In genomic region chr17:63840591-63841349, GRCh38 we compare ENCODE assay signal across 8 cellular contexts. TPM values are rescaled to one million over a fixed set of nuclear protein-coding genes. Genes with fewer than 3 reads are reported as not detected.
DNase-seq lines count a peak whose midpoint lies in the region; ATAC-seq and TF ChIP-seq lines count a peak whose summit lies in the region.

No MANE protein-coding gene starts in this region.

- intact Hi-C loops in right cardiac atrium (cut with DNase I) (no loop called here), spleen (cut with DNase I; ENCODE audit: low total_unique reads) (no loop called here)

- no peaks in the 10 kb centered on the region for H3K9me3 ChIP-seq in right cardiac atrium (ENCODE audit: control insufficient read depth, low read length)
- no peaks in the 10 kb centered on the region for H3K9me3 ChIP-seq in spleen

- DNase-seq in HFF-Myc (ENCODE audit: extremely low read depth, low read depth) (peak; percentile 53), right cardiac atrium (peak; percentile 56 to 81 (median 79)), spleen (peak; percentile 76)
- DNase-seq in activated CD4-positive, CD25-positive, alpha-beta regulatory T cell (lab: John Stamatoyannopoulos, UW): no peak
- DNase-seq in NK-92 treated with Interleukin-12 subunit alpha and Interleukin-12 subunit beta, amount 100 ng/mL, for 24 hours (lab: John Stamatoyannopoulos, UW): no peak
- no peak for DNase-seq in stimulated activated CD4-positive, alpha-beta T cell treated with anti-CD3 and anti-CD28 coated beads, Interleukin-1b, Interleukin-23, amount 100 ng/mL, for 48 hours

- WGBS in right cardiac atrium: 47% methylated on average over 4 of the region's 4 CpGs
- WGBS in spleen, 5 donors: 39 to 62% (median 53%) methylated on average over 3 to 4 of the region's 4 CpGs

- peaks cover 30% of the 10 kb centered on the region for H3K36me3 Mint-ChIP-seq in activated T-helper 17 cell treated with anti-CD3 and anti-CD28 coated beads, Interleukin-2, amount 50 U/mL, for 72 hours (ENCODE audit: low read depth)

- peak overlapping the region; percentile 96 for H3K27ac Mint-ChIP-seq in activated T-helper 17 cell treated with anti-CD3 and anti-CD28 coated beads, Interleukin-2, amount 50 U/mL, for 72 hours

- peaks cover 13% of the 10 kb centered on the region for H3K4me1 Mint-ChIP-seq in activated T-helper 17 cell treated with anti-CD3 and anti-CD28 coated beads, Interleukin-2, amount 50 U/mL, for 72 hours

- H3K27me3 Mint-ChIP-seq in activated T-helper 17 cell treated with anti-CD3 and anti-CD28 coated beads, Interleukin-2, amount 50 U/mL, for 72 hours: no peaks in the 10 kb centered on the region

- H3K27me3 ChIP-seq in right cardiac atrium (ENCODE audit: control insufficient read depth, insufficient read depth) (no peaks in the 10 kb centered on the region), spleen (replicated peaks in 1 of 7) (peaks cover 0 to 7% (median 0%) of the 10 kb centered on the region in 7 donors)

- peaks cover 0 to 27% (median 15%) of the 10 kb centered on the region in 6 donors for H3K36me3 ChIP-seq in spleen

- ATAC-seq in activated T-helper 17 cell treated with anti-CD3 and anti-CD28 coated beads, Interleukin-2, amount 50 U/mL, for 72 hours (replicated peaks): no peak
- ATAC-seq in right cardiac atrium (peak in 1 of 2 donors; percentile 0), HG02571 (IDR thresholded peaks at IDR 0.05; ENCODE audit: unreplicated experiment) (no peak)

- H3K4me1 ChIP-seq in right cardiac atrium (ENCODE audit: control insufficient read depth, insufficient read depth, low read length) (peaks cover 20% of the 10 kb centered on the region), spleen (peaks cover 42 to 85% (median 61%) of the 10 kb centered on the region in 6 donors)

- H3K9me3 Mint-ChIP-seq in activated T-helper 17 cell treated with anti-CD3 and anti-CD28 coated beads, Interleukin-2, amount 50 U/mL, for 72 hours: no peaks in the 10 kb centered on the region

- no peak for TF ChIP-seq POLR2A in spleen (IDR thresholded peaks at IDR 0.05)

- H3K27ac ChIP-seq in right cardiac atrium (ENCODE audit: low read length): peak overlapping the region; percentile 92
- peak overlapping the region; percentile 91 to 97 (median 97) for H3K27ac ChIP-seq in spleen

- TF ChIP-seq CTCF in HFF-Myc (IDR thresholded peaks at IDR 0.05; ENCODE audit: low read depth, low read length, missing control alignments) (no peak), spleen (IDR thresholded peaks at IDR 0.05 in 8 of 11, conservative IDR thresholded peaks at IDR 0.05 in 3 of 11) (no peak)

- peak overlapping the region; percentile 93 for H3K4me3 Mint-ChIP-seq in activated T-helper 17 cell treated with anti-CD3 and anti-CD28 coated beads, Interleukin-2, amount 50 U/mL, for 72 hours

- H3K4me3 ChIP-seq in HFF-Myc (replicated peaks; ENCODE audit: low read depth, low read length) (peak overlapping the region; percentile 77), right cardiac atrium (ENCODE audit: low read length) (peak overlapping the region; percentile 90), spleen (peak overlapping the region; percentile 60 to 91 (median 84))

RNA-seq across cellular contexts. Expression of gene SMARCD2, which starts 1.7 kb away (rescaled TPM):
- total RNA-seq in activated T-helper 17 cell treated with anti-CD3 and anti-CD28 coated beads, Interleukin-2, amount 50 U/mL, for 72 hours: 100 to 1,000 TPM in 1 of 2 donors, 10 to 100 TPM in 1; 82.7 to 112 TPM
- 10 to 100 TPM; 35.7 to 46.4 (median 37.4) TPM for total RNA-seq in right cardiac atrium
- 27.9 TPM for polyA plus RNA-seq in right cardiac atrium
- total RNA-seq in spleen: 100 to 1,000 TPM in 3 of 7 donors, 10 to 100 TPM in 4; 76.5 to 154 (median 95.7) TPM
- 10 to 100 TPM; 47.3 to 84.8 (median 57.9) TPM for polyA plus RNA-seq in spleen

RNA-seq across cellular contexts. Expression of gene FTSJ3, which starts 13.3 kb away (rescaled TPM):
- total RNA-seq in activated T-helper 17 cell treated with anti-CD3 and anti-CD28 coated beads, Interleukin-2, amount 50 U/mL, for 72 hours: 10 to 100 TPM; 36.3 to 74.1 TPM
- total RNA-seq in right cardiac atrium (10 to 100 TPM; 34.2 to 52.3 (median 38.2) TPM), spleen (10 to 100 TPM; 26.1 to 45.7 (median 37.7) TPM)
- polyA plus RNA-seq in right cardiac atrium (17.2 TPM), spleen (10 to 100 TPM; 13.5 to 22.9 (median 16.3) TPM)

RNA-seq across cellular contexts. Expression of gene PSMC5, which starts 13.5 kb away (rescaled TPM):
- total RNA-seq in activated T-helper 17 cell treated with anti-CD3 and anti-CD28 coated beads, Interleukin-2, amount 50 U/mL, for 72 hours: 100 to 1,000 TPM; 102 to 172 TPM
- total RNA-seq in right cardiac atrium (100 to 1,000 TPM; 141 to 159 (median 147) TPM), spleen (100 to 1,000 TPM in 2 of 7 donors, 10 to 100 TPM in 5; 74.5 to 102 (median 97.2) TPM)
- polyA plus RNA-seq in right cardiac atrium (175 TPM), spleen (100 to 1,000 TPM; 135 to 175 (median 147) TPM)

RNA-seq across cellular contexts. Expression of gene CSH2, which starts 32.7 kb away (rescaled TPM):
- 1 to 10 TPM; 2.3 to 3.5 TPM for total RNA-seq in activated T-helper 17 cell treated with anti-CD3 and anti-CD28 coated beads, Interleukin-2, amount 50 U/mL, for 72 hours
- total RNA-seq in right cardiac atrium (not detected), spleen (not detected)
- polyA plus RNA-seq in right cardiac atrium (not detected), spleen (not detected)

RNA-seq across cellular contexts. Expression of gene GH2, which starts 41.0 kb away (rescaled TPM):
- not detected for total RNA-seq in activated T-helper 17 cell treated with anti-CD3 and anti-CD28 coated beads, Interleukin-2, amount 50 U/mL, for 72 hours
- total RNA-seq in right cardiac atrium (not detected), spleen (not detected)
- polyA plus RNA-seq in right cardiac atrium (not detected), spleen (not detected)

Comparison
In these comparisons a context has a peak if more than half of its experiments do, and no peak if none do; other contexts are left out.
1. DNase-seq: peak in HFF-Myc (single experiment), right cardiac atrium (3 of 3) and spleen (single experiment); none in activated CD4-positive, CD25-positive, alpha-beta regulatory T cell (0 of 4), NK-92 treated with Interleukin-12 subunit alpha and Interleukin-12 subunit beta, amount 100 ng/mL, for 24 hours (single experiment) and stimulated activated CD4-positive, alpha-beta T cell treated with anti-CD3 and anti-CD28 coated beads, Interleukin-1b, Interleukin-23, amount 100 ng/mL, for 48 hours (single experiment).
2. Peak in every context shown above with its lines, with median percentiles within 50 percentile points of each other: H3K4me3 ChIP-seq.